34 cellular contexts compared by ENCODE assay signal in genomic region chr7:151066273-151066974, GRCh38. TPM values are rescaled to one million over a fixed set of nuclear protein-coding genes. Genes with fewer than 3 reads are reported as not detected.
"Had no signal": no experiment of that assay in that cellular context is flagged by ENCODE, and none has a peak within 500 bp of the region (broad histone marks: within the 10 kb centered on the region; RNA-seq: fewer than 3 reads in every experiment).

No MANE protein-coding gene starts in this region.

- H3K27ac ChIP-seq: ascending aorta, cardiac muscle cell, KMS-11, Peyer's patch, VCaP had no signal

- H3K4me3 Mint-ChIP-seq: activated B cell treated with CpG ODN at 0.5 μM for 24 hours; activated CD4-positive, alpha-beta memory T cell treated with anti-CD3 and anti-CD28 coated beads, Interleukin-2, amount 10 ng/mL, durations not matched to agents 7 days and 5 days; activated CD8-positive, alpha-beta memory T cell treated with anti-CD3 and anti-CD28 coated beads, Interleukin-2, amount 10 ng/mL, durations not matched to agents 7 days and 5 days; activated naive CD8-positive, alpha-beta T cell treated with anti-CD3 and anti-CD28 coated beads, Interleukin-2, amount 10 ng/mL, durations not matched to agents 7 days and 5 days had no signal

- H3K27ac Mint-ChIP-seq: activated B cell treated with CpG ODN at 0.5 μM for 24 hours; activated CD4-positive, alpha-beta memory T cell treated with anti-CD3 and anti-CD28 coated beads, Interleukin-2, amount 10 ng/mL, durations not matched to agents 7 days and 5 days; activated CD8-positive, alpha-beta memory T cell treated with anti-CD3 and anti-CD28 coated beads, Interleukin-2, amount 10 ng/mL, durations not matched to agents 7 days and 5 days; activated naive CD8-positive, alpha-beta T cell treated with anti-CD3 and anti-CD28 coated beads, Interleukin-2, amount 10 ng/mL, durations not matched to agents 7 days and 5 days had no signal

- H3K9me3 Mint-ChIP-seq: activated B cell treated with CpG ODN at 0.5 μM for 24 hours; activated CD4-positive, alpha-beta memory T cell treated with anti-CD3 and anti-CD28 coated beads, Interleukin-2, amount 10 ng/mL, durations not matched to agents 7 days and 5 days; activated naive CD8-positive, alpha-beta T cell treated with anti-CD3 and anti-CD28 coated beads, Interleukin-2, amount 10 ng/mL, durations not matched to agents 7 days and 5 days had no signal

- ATAC-seq: activated CD8-positive, alpha-beta memory T cell treated with anti-CD3 and anti-CD28 coated beads, Interleukin-2, amount 10 ng/mL, durations not matched to agents 7 days and 5 days; PC-3; Right ventricle myocardium inferior; SK-N-SH treated with all-trans-retinoic acid at 6 μM for 48 hours had no signal

- H3K27me3 Mint-ChIP-seq: activated B cell treated with CpG ODN at 0.5 μM for 24 hours; activated CD4-positive, alpha-beta memory T cell treated with anti-CD3 and anti-CD28 coated beads, Interleukin-2, amount 10 ng/mL, durations not matched to agents 7 days and 5 days; activated CD8-positive, alpha-beta memory T cell treated with anti-CD3 and anti-CD28 coated beads, Interleukin-2, amount 10 ng/mL, durations not matched to agents 7 days and 5 days; activated naive CD8-positive, alpha-beta T cell treated with anti-CD3 and anti-CD28 coated beads, Interleukin-2, amount 10 ng/mL, durations not matched to agents 7 days and 5 days had no signal

- H3K4me2 ChIP-seq: KMS-11 had no signal

- H3K9ac ChIP-seq: KMS-11 had no signal

- H3K9me3 ChIP-seq: ascending aorta, Peyer's patch had no signal

- H3K27me3 ChIP-seq: ascending aorta, cardiac muscle cell, Peyer's patch had no signal

- H3K4me3 ChIP-seq: ascending aorta, cardiac muscle cell, Peyer's patch had no signal

- DNase-seq: activated B cell treated with CpG ODN at 0.5 μM for 24 hours; activated CD4-positive, alpha-beta memory T cell treated with anti-CD3 and anti-CD28 coated beads, Interleukin-2, amount 10 ng/mL, durations not matched to agents 7 days and 5 days; activated CD4-positive, alpha-beta T cell treated with anti-CD3 and anti-CD28 coated beads for 48 hours; activated CD4-positive, CD25-positive, alpha-beta regulatory T cell treated with anti-CD3 and anti-CD28 coated beads, Interleukin-2, amount 50 U/mL, for 72 hours; activated CD8-positive, alpha-beta memory T cell treated with anti-CD3 and anti-CD28 coated beads for 24 hours; activated CD8-positive, alpha-beta memory T cell treated with anti-CD3 and anti-CD28 coated beads, Interleukin-2, amount 10 ng/mL, durations not matched to agents 7 days and 5 days; activated CD8-positive, alpha-beta memory T cell treated with anti-CD3 and anti-CD28 coated beads, Interleukin-2, amount 50 U/mL, for 48 hours; activated effector memory CD4-positive, alpha-beta T cell treated with Interleukin-2 at 50 U/mL for 16 hours; activated naive CD4-positive, alpha-beta T cell treated with anti-CD3 and anti-CD28 coated beads, Interleukin-2, amount 50 U/mL, for 16 hours; activated naive CD8-positive, alpha-beta T cell treated with anti-CD3 and anti-CD28 coated beads, Interleukin-2, amount 10 ng/mL, durations not matched to agents 7 days and 5 days; activated T-cell treated with anti-CD3 and anti-CD28 coated beads, Interleukin-2, amount 50 U/mL, for 48 hours; amygdala; MM.1S; MV-4-11; NCI-H1092; NCI-H1436 treated with DMSO at 0.1 percent for 48 hours; NCI-H1694 treated with DMSO at 0.1 percent for 48 hours; NCI-H2029; NCI-H345; NCI-H524 treated with DMSO at 0.1 percent for 48 hours; PC-3; Peyer's patch; RPMI8226; SIG-M5; SW 1271; T-helper 1 cell; T-helper 2 cell; T-helper 9 cell had no signal

RNA-seq across cellular contexts. Expression of gene ASIC3, which starts 18.1 kb away (rescaled TPM):
- total RNA-seq: ascending aorta had no signal
